ENCODE assay signal across 23 cellular contexts in genomic region chr18:37231251-37231650, GRCh38.
DNase-seq lines count a peak whose midpoint lies in the region; ATAC-seq and TF ChIP-seq lines count a peak whose summit lies in the region.
"Had no signal": no experiment of that assay in that cellular context is flagged by ENCODE, and none has a peak within 500 bp of the region (broad histone marks: within the 10 kb centered on the region; RNA-seq: fewer than 3 reads in every experiment).

No MANE protein-coding gene starts in this region.

- TF ChIP-seq POLR2A in adrenal gland (IDR thresholded peaks at IDR 0.05) = no peak

- H2AFZ ChIP-seq in SK-N-SH (ENCODE audit: low read depth) = no peak overlapping the region

- CTCF ChIA-PET in SK-N-SH (lab: Yijun Ruan, JAX) = no interaction called here

- WGBS in SK-N-SH (ENCODE audit: low lambda C conversion rate) = 49% methylated on average over 3 of the region's 3 CpGs
- 22 to 48% (median 39%) methylated on average over 3 of the region's 3 CpGs for WGBS in adrenal gland, 4 donors

- H3K4me1 ChIP-seq in SK-N-SH (ENCODE audit: control insufficient read depth in 1 of 2, insufficient read depth in 2 of 2, low read depth in 1 of 2, low read length in 1 of 2) (peaks cover 4 to 9% of the 10 kb centered on the region in 2 experiments; a peak in 2 of 4 replicates), adrenal gland (replicated peaks in 1 of 2) (peaks cover 8 to 9% of the 10 kb centered on the region in 2 donors)
- H3K4me1 ChIP-seq: A549, Caco-2 had no signal

- H3F3A ChIP-seq in SK-N-SH (replicated peaks; ENCODE audit: insufficient read depth) = no peaks in the 10 kb centered on the region

- no peaks in the 10 kb centered on the region for H3K9me2 ChIP-seq in SK-N-SH

- no peak for TF ChIP-seq RAD21 in SK-N-SH (IDR thresholded peaks at IDR 0.05; ENCODE audit: low read length)

- no peaks in the 10 kb centered on the region for H3K79me2 ChIP-seq in SK-N-SH (ENCODE audit: insufficient read depth)

- H3K36me3 ChIP-seq in SK-N-SH (replicated peaks in 1 of 2; ENCODE audit: control insufficient read depth in 1 of 2, insufficient read depth in 2 of 2, low read length in 1 of 2) (no peaks in the 10 kb centered on the region), adrenal gland (replicated peaks in 1 of 2) (no peaks in the 10 kb centered on the region)
- H3K36me3 ChIP-seq: BLaER1 treated with 17β-estradiol and CSF1 and Interleukin-3, amounts not matched to agents 10 nM and 100 nM had no signal

- H3K9ac ChIP-seq in SK-N-SH = no peak overlapping the region
- H3K9ac ChIP-seq: BLaER1 treated with 17β-estradiol and CSF1 and Interleukin-3, amounts not matched to agents 10 nM and 100 nM had no signal

- no peak overlapping the region for H3K27ac ChIP-seq in SK-N-SH (ENCODE audit: low read depth in 2 of 2, low read length in 1 of 2)
- H3K27ac ChIP-seq in adrenal gland = no peak overlapping the region
- H3K27ac ChIP-seq: 22Rv1; A549; BLaER1 treated with 17β-estradiol and CSF1 and Interleukin-3, amounts not matched to agents 10 nM and 100 nM; C4-2B had no signal

- no peak for TF ChIP-seq EP300 in SK-N-SH (IDR thresholded peaks at IDR 0.05; ENCODE audit: borderline replicate concordance in 1 of 2, low read depth in 1 of 2, low read length in 1 of 2)

- peak; percentile 19; the same call in 1 of the 3 replicates for ATAC-seq in SK-N-SH treated with all-trans-retinoic acid at 6 μM for 48 hours
- no peak for ATAC-seq in HG02981 (IDR thresholded peaks at IDR 0.05; ENCODE audit: unreplicated experiment)
- ATAC-seq in GM19455 (IDR thresholded peaks at IDR 0.05; ENCODE audit: unreplicated experiment) = no peak
- ATAC-seq: A549; CD8-positive, alpha-beta T cell; GM12878 had no signal

- POLR2A ChIA-PET in SK-N-SH (lab: Yijun Ruan, JAX) = no interaction called here

- H3K9me3 ChIP-seq in SK-N-SH (no peaks in the 10 kb centered on the region), adrenal gland (replicated peaks in 1 of 3) (no peaks in the 10 kb centered on the region)
- H3K9me3 ChIP-seq: A549; BLaER1 treated with 17β-estradiol and CSF1 and Interleukin-3, amounts not matched to agents 10 nM and 100 nM; Caco-2 had no signal

- no peak overlapping the region for H3K4me3 ChIP-seq in SK-N-SH (ENCODE audit: low read depth in 2 of 2, low read length in 1 of 2)
- H3K4me3 ChIP-seq in LNCaP clone FGC (ENCODE audit: low read depth, low read length) = no peak overlapping the region
- no peak overlapping the region for H3K4me3 ChIP-seq in adrenal gland
- H3K4me3 ChIP-seq: A549; BLaER1 treated with 17β-estradiol and CSF1 and Interleukin-3, amounts not matched to agents 10 nM and 100 nM; GM12878 had no signal

- no peaks in the 10 kb centered on the region for H4K20me1 ChIP-seq in SK-N-SH (ENCODE audit: insufficient read depth)
- H4K20me1 ChIP-seq: BLaER1 treated with 17β-estradiol and CSF1 and Interleukin-3, amounts not matched to agents 10 nM and 100 nM had no signal

- DNase-seq in SK-N-SH = no peak
- DNase-seq in LNCaP clone FGC (ENCODE audit: low read depth) = peak; percentile 54
- peak in 5 of 7 donors; percentile 22 to 55 (median 48) for DNase-seq in adrenal gland
- DNase-seq in activated CD8-positive, alpha-beta memory T cell treated with anti-CD3 and anti-CD28 coated beads, Interleukin-2, amount 50 U/mL, for 48 hours = no peak
- DNase-seq: AML-193; Caco-2; Calu3; CD4-positive, alpha-beta T cell; CD8-positive, alpha-beta T cell; DMS 273 treated with DMSO at 0.1 percent for 48 hours; DMS153; DMS53; DMS79; DND-41; GDM1 had no signal

- no peaks in the 10 kb centered on the region for H3K27me3 ChIP-seq in SK-N-SH (ENCODE audit: insufficient read depth)
- no peaks in the 10 kb centered on the region for H3K27me3 ChIP-seq in adrenal gland
- H3K27me3 ChIP-seq: BLaER1 treated with 17β-estradiol and CSF1 and Interleukin-3, amounts not matched to agents 10 nM and 100 nM had no signal

- intact Hi-C loops in adrenal gland (cut with DNase I) = no loop called here

- TF ChIP-seq CTCF in SK-N-SH (IDR thresholded peaks at IDR 0.05) = no peak
- no peak for TF ChIP-seq CTCF in LNCaP clone FGC (IDR thresholded peaks at IDR 0.05; ENCODE audit: control insufficient read depth, extremely low read depth, insufficient read depth)
- TF ChIP-seq CTCF in adrenal gland (IDR thresholded peaks at IDR 0.05) = no peak

- no peak overlapping the region for H3K4me2 ChIP-seq in SK-N-SH
- H3K4me2 ChIP-seq: A549; BLaER1 treated with 17β-estradiol and CSF1 and Interleukin-3, amounts not matched to agents 10 nM and 100 nM had no signal

TF ChIP-seq in SK-N-SH treated with all-trans-retinoic acid at 6 μM for 48 hours, 23 proteins besides CTCF, POLR2A, EP300 and RAD21 (continues in another document):
- no peak for TF ChIP-seq BACH2 (CRISPR knock-in tag; IDR thresholded peaks at IDR 0.05; ENCODE audit: borderline replicate concordance)
- no peak for TF ChIP-seq TOX (CRISPR knock-in tag; IDR thresholded peaks at IDR 0.05; ENCODE audit: borderline replicate concordance)
- no peak for TF ChIP-seq CSRNP3 (CRISPR knock-in tag; IDR thresholded peaks at IDR 0.05)
- TF ChIP-seq ZC3H10 (CRISPR knock-in tag; IDR thresholded peaks at IDR 0.05) = no peak
- no peak for TF ChIP-seq OSR1 (CRISPR knock-in tag; IDR thresholded peaks at IDR 0.05)
- TF ChIP-seq ZFP3 (CRISPR knock-in tag; IDR thresholded peaks at IDR 0.05) = no peak
- TF ChIP-seq, protein P1, sequence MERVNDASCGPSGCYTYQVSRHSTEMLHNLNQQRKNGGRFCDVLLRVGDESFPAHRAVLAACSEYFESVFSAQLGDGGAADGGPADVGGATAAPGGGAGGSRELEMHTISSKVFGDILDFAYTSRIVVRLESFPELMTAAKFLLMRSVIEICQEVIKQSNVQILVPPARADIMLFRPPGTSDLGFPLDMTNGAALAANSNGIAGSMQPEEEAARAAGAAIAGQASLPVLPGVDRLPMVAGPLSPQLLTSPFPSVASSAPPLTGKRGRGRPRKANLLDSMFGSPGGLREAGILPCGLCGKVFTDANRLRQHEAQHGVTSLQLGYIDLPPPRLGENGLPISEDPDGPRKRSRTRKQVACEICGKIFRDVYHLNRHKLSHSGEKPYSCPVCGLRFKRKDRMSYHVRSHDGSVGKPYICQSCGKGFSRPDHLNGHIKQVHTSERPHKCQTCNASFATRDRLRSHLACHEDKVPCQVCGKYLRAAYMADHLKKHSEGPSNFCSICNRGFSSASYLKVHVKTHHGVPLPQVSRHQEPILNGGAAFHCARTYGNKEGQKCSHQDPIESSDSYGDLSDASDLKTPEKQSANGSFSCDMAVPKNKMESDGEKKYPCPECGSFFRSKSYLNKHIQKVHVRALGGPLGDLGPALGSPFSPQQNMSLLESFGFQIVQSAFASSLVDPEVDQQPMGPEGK (CRISPR knock-in tag; IDR thresholded peaks at IDR 0.05; ENCODE audit: borderline replicate concordance) = no peak
- no peak for TF ChIP-seq ZNF70 (CRISPR knock-in tag; IDR thresholded peaks at IDR 0.05)

TF ChIP-seq in SK-N-SH, 30 proteins besides CTCF, POLR2A, EP300 and RAD21:
- TF ChIP-seq REST (IDR thresholded peaks at IDR 0.05; ENCODE audit: low read depth, low read length) (no peak), NRF1 (IDR thresholded peaks at IDR 0.05; ENCODE audit: low read depth, low read length) (no peak), RXRA (IDR thresholded peaks at IDR 0.05; ENCODE audit: borderline replicate concordance, low read depth) (no peak), TCF12 (IDR thresholded peaks at IDR 0.05) (no peak), FOXJ3 (CRISPR knock-in tag; IDR thresholded peaks at IDR 0.05) (no peak), PBX3 (IDR thresholded peaks at IDR 0.05) (no peak), CHD2 (IDR thresholded peaks at IDR 0.05; ENCODE audit: low read length, partially characterized antibody) (no peak), YY1 (IDR thresholded peaks at IDR 0.05; ENCODE audit: low read depth) (no peak), ELF1 (IDR thresholded peaks at IDR 0.05) (no peak)
TF ChIP-seq in SK-N-SH: peak in this region for 0.

Comparison
In these comparisons a context has a peak if more than half of its experiments do, and no peak if none do; other contexts are left out.
1. DNase-seq: peak in LNCaP clone FGC (single experiment) and adrenal gland (5 of 7); none in SK-N-SH (single experiment) and activated CD8-positive, alpha-beta memory T cell treated with anti-CD3 and anti-CD28 coated beads, Interleukin-2, amount 50 U/mL, for 48 hours (single experiment).